11 cellular contexts compared by ENCODE assay signal in genomic region chr12:120337730-120338129, GRCh38. TPM values are rescaled to one million over a fixed set of nuclear protein-coding genes. Genes with fewer than 3 reads are reported as not detected.
"Had no signal": no experiment of that assay in that cellular context is flagged by ENCODE, and none has a peak within 500 bp of the region (broad histone marks: within the 10 kb centered on the region; RNA-seq: fewer than 3 reads in every experiment).

No MANE protein-coding gene starts in this region.

- H3K4me3 ChIP-seq: GM23248, HAP-1 had no signal

- H2AFZ ChIP-seq: GM23248 had no signal

- H3K4me1 ChIP-seq: HAP-1 had no signal

- H3K27ac ChIP-seq: GM23248, KMS-11 had no signal

- H3K36me3 ChIP-seq: HAP-1 had no signal

- H3K4me2 ChIP-seq: KMS-11 had no signal

- H3K9ac ChIP-seq: GM23248, KMS-11 had no signal

- DNase-seq: GM23248, GOT3, H7, IMR-90, KBM-7 had no signal

- FAIRE-seq: HTR-8/SVneo had no signal

- ATAC-seq: HCT116 had no signal

RNA-seq across cellular contexts. Expression of gene PLA2G1B, which starts 10.2 kb away (rescaled TPM):
- total RNA-seq: GM23248, H4, H7, HT-29, IMR-90 had no signal
- polyA plus RNA-seq: GM23248, IMR-90 had no signal

RNA-seq across cellular contexts. Expression of gene MSI1, which starts 31.2 kb away (rescaled TPM):
- total RNA-seq: GM23248, HT-29, IMR-90 had no signal
- polyA plus RNA-seq: GM23248, IMR-90 had no signal

RNA-seq across cellular contexts. Expression of gene SIRT4, which starts 35.6 kb away (rescaled TPM):
- total RNA-seq: GM23248 had no signal

RNA-seq across cellular contexts. Expression of gene RNU4-1, which starts 44.7 kb away (rescaled TPM):
- total RNA-seq: GM23248 had no signal
- polyA plus RNA-seq: GM23248, IMR-90 had no signal

RNA-seq across cellular contexts. Expression of gene RNU4-2, which starts 46.0 kb away (rescaled TPM):
- polyA plus RNA-seq: IMR-90 had no signal
